Comparison of ENCODE assay signal across 1 cellular context in genomic region chr6:167341665-167342655, GRCh38.
TF ChIP-seq lines count a peak whose summit lies in the region.

No MANE protein-coding gene starts in this region.

TF ChIP-seq in HepG2, 621 proteins besides CTCF, POLR2A, EP300 and RAD21 (continued from another document):
- peak; percentile 93 for TF ChIP-seq HOMEZ (CRISPR knock-in tag; IDR thresholded peaks at IDR 0.05; ENCODE audit: low read depth)
- peak; percentile 88 for TF ChIP-seq TCF7L2 (IDR thresholded peaks at IDR 0.05; ENCODE audit: low read depth, low read length)
- TF ChIP-seq ZNF605 (CRISPR knock-in tag; IDR thresholded peaks at IDR 0.05), result peak; percentile 61
- peak; percentile 73; the same call in 1 of the 2 replicates for TF ChIP-seq HMGXB3 (CRISPR knock-in tag; IDR thresholded peaks at IDR 0.05; ENCODE audit: borderline replicate concordance)
- TF ChIP-seq PLSCR1 (CRISPR knock-in tag; IDR thresholded peaks at IDR 0.05; ENCODE audit: borderline replicate concordance), result no peak
- TF ChIP-seq FOXP1 (IDR thresholded peaks at IDR 0.05), result peak; percentile 98
- peak; percentile 100 for TF ChIP-seq FOXP1 (CRISPR knock-in tag; IDR thresholded peaks at IDR 0.05)
- TF ChIP-seq ZNF232 (CRISPR knock-in tag; IDR thresholded peaks at IDR 0.05; ENCODE audit: borderline replicate concordance), result peak; percentile 86; the same call in 1 of the 2 replicates
- peak; percentile 96 for TF ChIP-seq ZNF792 (CRISPR knock-in tag; IDR thresholded peaks at IDR 0.05)
- no peak for TF ChIP-seq SRSF4 (IDR thresholded peaks at IDR 0.05; ENCODE audit: low read depth, low read length, poor library complexity, severe bottlenecking)
- no peak for TF ChIP-seq FOXO4 (CRISPR knock-in tag; conservative IDR thresholded peaks at IDR 0.05)
- TF ChIP-seq HDAC2 (CRISPR knock-in tag; IDR thresholded peaks at IDR 0.05), result peak; percentile 100
- TF ChIP-seq DZIP1 (CRISPR knock-in tag; IDR thresholded peaks at IDR 0.05), result no peak
